1 cellular context compared by ENCODE assay signal in the genomic region with DNA sequence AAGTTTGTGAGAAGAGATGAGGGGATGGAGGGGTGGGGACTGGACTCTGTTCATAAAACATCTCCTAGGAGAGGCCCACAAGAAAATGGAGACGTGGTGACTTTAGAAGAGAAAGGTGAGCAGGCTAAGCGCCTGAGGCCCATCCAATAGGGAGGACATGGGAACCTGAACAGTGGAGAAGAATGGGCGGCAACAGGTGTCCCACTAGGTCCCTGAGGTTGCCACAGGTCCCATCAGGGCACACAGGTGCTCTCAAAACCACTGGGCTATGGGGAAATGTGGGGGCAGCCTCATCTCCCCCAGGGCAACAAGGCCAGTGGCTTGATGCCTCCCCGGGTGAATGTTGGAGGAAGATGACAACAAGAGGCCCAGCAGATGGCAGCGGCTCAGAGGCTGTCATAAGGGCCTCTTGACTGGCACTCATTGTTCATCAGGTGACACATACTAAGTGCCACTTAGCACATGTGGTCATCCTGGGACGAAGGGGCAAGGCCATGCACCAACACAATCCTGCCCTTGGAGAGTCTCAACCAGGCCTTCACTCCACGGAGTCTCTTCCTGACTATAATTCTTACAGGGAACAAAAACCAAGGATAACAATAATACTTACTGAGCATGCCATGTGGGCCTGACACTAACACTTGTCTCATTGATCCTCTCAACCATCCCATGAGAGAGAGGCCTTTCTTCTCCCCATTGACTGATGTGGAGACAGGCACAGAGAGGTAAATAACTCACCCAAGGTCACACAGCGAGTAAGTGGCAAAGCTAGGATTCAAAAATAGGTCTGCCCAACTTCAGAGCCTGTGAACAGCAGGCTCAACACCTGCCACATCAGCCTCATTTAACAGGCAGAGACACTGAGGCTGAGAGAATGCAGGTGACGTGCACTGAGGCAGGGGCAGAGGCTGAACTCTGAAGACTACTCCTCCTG.
TF ChIP-seq lines count a peak whose summit lies in the region.

No MANE protein-coding gene starts in this region.

TF ChIP-seq in K562, 482 proteins besides CTCF, POLR2A, EP300 and RAD21 (continued from another document):
- TF ChIP-seq THAP12 (CRISPR knock-in tag; IDR thresholded peaks at IDR 0.05) (no peak), E4F1 (CRISPR knock-in tag; IDR thresholded peaks at IDR 0.05; ENCODE audit: borderline replicate concordance) (no peak), CBFA2T3 (IDR thresholded peaks at IDR 0.05) (no peak), PHB2 (IDR thresholded peaks at IDR 0.05; ENCODE audit: low read depth) (no peak), CBX8 (IDR thresholded peaks at IDR 0.05; ENCODE audit: borderline replicate concordance, extremely low read depth, low read depth, low read length, poor library complexity, severe bottlenecking) (no peak), TBP (optimal IDR thresholded peaks at IDR 0.05; ENCODE audit: low read depth, low read length) (no peak), NR4A1 (CRISPR knock-in tag; IDR thresholded peaks at IDR 0.05) (no peak), NR4A1 (tag; IDR thresholded peaks at IDR 0.05) (no peak), ZFP36 (IDR thresholded peaks at IDR 0.05; ENCODE audit: low read depth, low read length, partially characterized antibody) (peak; percentile 64), ZNF354B (CRISPR knock-in tag; IDR thresholded peaks at IDR 0.05) (no peak), KDM1A (IDR thresholded peaks at IDR 0.05) (peak in 1 of 2 experiments; percentile 22; a peak in 1 of 4 replicates), ZNF324 (CRISPR knock-in tag; IDR thresholded peaks at IDR 0.05) (no peak), TRIM28 (IDR thresholded peaks at IDR 0.05) (no peak), IRF1 (CRISPR knock-in tag; IDR thresholded peaks at IDR 0.05; ENCODE audit: borderline replicate concordance) (no peak), XRCC5 (IDR thresholded peaks at IDR 0.05; ENCODE audit: low read depth, low read length) (no peak), RBM25 (IDR thresholded peaks at IDR 0.05; ENCODE audit: low read depth, low read length, severe bottlenecking) (peak; percentile 59), ZBTB8A (IDR thresholded peaks at IDR 0.05; ENCODE audit: partially characterized antibody) (no peak), MLLT1 (IDR thresholded peaks at IDR 0.05) (no peak), RBFOX2 (IDR thresholded peaks at IDR 0.05; ENCODE audit: low read depth, low read length) (no peak), COPS2 (conservative IDR thresholded peaks at IDR 0.05) (no peak), BCOR (IDR thresholded peaks at IDR 0.05) (peak; percentile 69), ZC3H11A (IDR thresholded peaks at IDR 0.05; ENCODE audit: low read depth, low read length) (no peak), HMG20B (CRISPR knock-in tag; IDR thresholded peaks at IDR 0.05) (no peak), ZNF407 (IDR thresholded peaks at IDR 0.05; ENCODE audit: low read depth) (no peak), ZNF232 (CRISPR knock-in tag; IDR thresholded peaks at IDR 0.05) (no peak)
- TF ChIP-seq, protein P1, sequence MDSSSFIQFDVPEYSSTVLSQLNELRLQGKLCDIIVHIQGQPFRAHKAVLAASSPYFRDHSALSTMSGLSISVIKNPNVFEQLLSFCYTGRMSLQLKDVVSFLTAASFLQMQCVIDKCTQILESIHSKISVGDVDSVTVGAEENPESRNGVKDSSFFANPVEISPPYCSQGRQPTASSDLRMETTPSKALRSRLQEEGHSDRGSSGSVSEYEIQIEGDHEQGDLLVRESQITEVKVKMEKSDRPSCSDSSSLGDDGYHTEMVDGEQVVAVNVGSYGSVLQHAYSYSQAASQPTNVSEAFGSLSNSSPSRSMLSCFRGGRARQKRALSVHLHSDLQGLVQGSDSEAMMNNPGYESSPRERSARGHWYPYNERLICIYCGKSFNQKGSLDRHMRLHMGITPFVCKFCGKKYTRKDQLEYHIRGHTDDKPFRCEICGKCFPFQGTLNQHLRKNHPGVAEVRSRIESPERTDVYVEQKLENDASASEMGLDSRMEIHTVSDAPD (CRISPR knock-in tag; IDR thresholded peaks at IDR 0.05), result no peak
- TF ChIP-seq, protein P2, sequence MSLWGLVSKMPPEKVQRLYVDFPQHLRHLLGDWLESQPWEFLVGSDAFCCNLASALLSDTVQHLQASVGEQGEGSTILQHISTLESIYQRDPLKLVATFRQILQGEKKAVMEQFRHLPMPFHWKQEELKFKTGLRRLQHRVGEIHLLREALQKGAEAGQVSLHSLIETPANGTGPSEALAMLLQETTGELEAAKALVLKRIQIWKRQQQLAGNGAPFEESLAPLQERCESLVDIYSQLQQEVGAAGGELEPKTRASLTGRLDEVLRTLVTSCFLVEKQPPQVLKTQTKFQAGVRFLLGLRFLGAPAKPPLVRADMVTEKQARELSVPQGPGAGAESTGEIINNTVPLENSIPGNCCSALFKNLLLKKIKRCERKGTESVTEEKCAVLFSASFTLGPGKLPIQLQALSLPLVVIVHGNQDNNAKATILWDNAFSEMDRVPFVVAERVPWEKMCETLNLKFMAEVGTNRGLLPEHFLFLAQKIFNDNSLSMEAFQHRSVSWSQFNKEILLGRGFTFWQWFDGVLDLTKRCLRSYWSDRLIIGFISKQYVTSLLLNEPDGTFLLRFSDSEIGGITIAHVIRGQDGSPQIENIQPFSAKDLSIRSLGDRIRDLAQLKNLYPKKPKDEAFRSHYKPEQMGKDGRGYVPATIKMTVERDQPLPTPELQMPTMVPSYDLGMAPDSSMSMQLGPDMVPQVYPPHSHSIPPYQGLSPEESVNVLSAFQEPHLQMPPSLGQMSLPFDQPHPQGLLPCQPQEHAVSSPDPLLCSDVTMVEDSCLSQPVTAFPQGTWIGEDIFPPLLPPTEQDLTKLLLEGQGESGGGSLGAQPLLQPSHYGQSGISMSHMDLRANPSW (CRISPR knock-in tag; IDR thresholded peaks at IDR 0.05), result no peak
- TF ChIP-seq, protein P3, sequence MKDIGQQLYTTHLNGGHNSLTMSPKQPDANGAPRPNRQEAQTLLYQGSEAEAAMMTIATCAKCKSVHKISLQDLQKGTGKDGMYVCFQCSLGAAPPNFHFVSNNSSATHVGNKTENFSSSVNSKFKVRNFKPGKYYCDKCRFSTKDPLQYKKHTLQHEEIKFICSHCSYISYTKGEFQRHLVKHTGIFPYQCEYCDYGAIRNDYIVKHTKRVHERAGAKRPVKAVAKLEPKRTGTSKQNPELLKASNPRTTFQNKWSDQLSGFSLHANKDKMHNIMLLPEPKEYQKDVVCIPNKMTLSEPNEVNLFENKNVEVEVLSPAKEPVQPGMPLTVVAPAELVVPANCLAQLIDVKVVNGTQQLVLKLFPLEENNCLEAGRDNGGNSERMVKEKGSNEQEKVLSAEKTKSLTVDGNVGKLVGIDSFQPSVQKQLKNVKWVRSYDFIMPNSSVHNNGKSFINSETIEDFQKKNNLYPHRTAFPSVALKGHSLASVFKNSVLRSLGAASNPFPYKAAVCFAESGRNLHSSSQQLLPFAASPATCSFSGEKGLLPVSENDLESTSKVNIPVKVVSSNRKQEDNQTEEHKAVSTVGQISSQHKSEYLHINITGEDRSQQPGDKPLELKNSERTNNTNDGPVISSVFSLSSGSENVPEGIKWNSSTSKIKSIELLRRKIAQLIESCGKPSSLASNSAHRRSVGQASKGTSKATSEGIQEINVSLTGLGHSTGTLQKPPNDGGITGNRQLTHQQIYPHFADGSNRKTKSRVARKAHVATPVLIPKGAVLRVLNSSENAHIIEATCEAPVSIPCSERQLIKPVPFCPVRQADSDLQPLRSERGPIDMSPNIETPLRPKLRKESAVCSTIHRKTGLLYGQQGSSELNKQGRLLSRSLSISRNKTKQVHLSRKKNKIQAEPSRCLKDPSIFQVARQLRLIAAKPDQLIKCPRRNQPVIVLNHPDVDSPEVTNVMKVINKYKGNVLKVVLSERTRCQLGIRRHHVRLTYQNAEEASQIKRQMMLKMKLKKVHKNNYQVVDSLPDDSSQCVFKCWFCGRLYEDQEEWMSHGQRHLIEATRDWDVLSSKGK (CRISPR knock-in tag; IDR thresholded peaks at IDR 0.05), result no peak
